ENCODE assay signal across 22 cellular contexts in genomic region chr11:21465920-21466319, GRCh38.
DNase-seq lines count a peak whose midpoint lies in the region; ATAC-seq, FAIRE-seq and TF ChIP-seq lines count a peak whose summit lies in the region.
"Had no signal": no experiment of that assay in that cellular context is flagged by ENCODE, and none has a peak within 500 bp of the region (broad histone marks: within the 10 kb centered on the region; RNA-seq: fewer than 3 reads in every experiment).

No MANE protein-coding gene starts in this region.

- TF ChIP-seq RAD21 in GM12878 (IDR thresholded peaks at IDR 0.05; ENCODE audit: insufficient read depth, low read depth, low read length), result no peak

- peak in 1 of 2 experiments; percentile 14; a peak in 1 of 4 replicates for TF ChIP-seq EP300 in GM12878 (IDR thresholded peaks at IDR 0.05; ENCODE audit: borderline replicate concordance in 1 of 2, control insufficient read depth in 1 of 2, low read depth in 2 of 2, low read length in 2 of 2)

- H3K9me3 Mint-ChIP-seq in glutamatergic neuron (ENCODE audit: unreplicated experiment), result no peaks in the 10 kb centered on the region

- H3K27ac Mint-ChIP-seq in glutamatergic neuron (ENCODE audit: unreplicated experiment), result no peak overlapping the region
- H3K27ac Mint-ChIP-seq: CD4-positive, CD25-positive, alpha-beta regulatory T cell; CD8-positive, alpha-beta T cell; HFFc6 had no signal

- no peak for TF ChIP-seq POLR2A in GM12891 (IDR thresholded peaks at IDR 0.05; ENCODE audit: low read depth, low read length)
- no peak for TF ChIP-seq POLR2A in GM12878 (IDR thresholded peaks at IDR 0.05; ENCODE audit: low read depth, low read length)

- H4K20me1 ChIP-seq in GM12878 (ENCODE audit: control insufficient read depth, insufficient read depth), result no peaks in the 10 kb centered on the region

- no peak overlapping the region for H3K4me3 Mint-ChIP-seq in glutamatergic neuron (ENCODE audit: unreplicated experiment)
- H3K4me3 Mint-ChIP-seq: CD4-positive, CD25-positive, alpha-beta regulatory T cell; CD8-positive, alpha-beta T cell; HFFc6 had no signal

- H3K79me2 ChIP-seq in GM12878 (ENCODE audit: control insufficient read depth, insufficient read depth, low read length), result no peaks in the 10 kb centered on the region

- H3K36me3 Mint-ChIP-seq in glutamatergic neuron (ENCODE audit: unreplicated experiment), result no peaks in the 10 kb centered on the region
- H3K36me3 Mint-ChIP-seq: CD4-positive, CD25-positive, alpha-beta regulatory T cell; CD8-positive, alpha-beta T cell had no signal

- H3K27me3 Mint-ChIP-seq in glutamatergic neuron (ENCODE audit: unreplicated experiment), result no peaks in the 10 kb centered on the region
- H3K27me3 Mint-ChIP-seq: CD4-positive, CD25-positive, alpha-beta regulatory T cell had no signal

- intact Hi-C loops in GM12878 (cut with micrococcal nuclease; ENCODE audit: unreplicated experiment), result no loop called here

- SMC1A ChIA-PET in GM12878 (lab: Charles Lee; ENCODE audit: uncharacterized antibody, unreplicated experiment), result interaction anchor here (0.6 to 2.4 kb wide), 5 partner anchors 8 to 82 kb away, joined by 3 to 6 read pairs (median 3); no protein-coding TSS in a partner anchor

- H3K9me3 ChIP-seq in GM12878 (replicated peaks; ENCODE audit: control insufficient read depth, insufficient read depth, low read length), result no peaks in the 10 kb centered on the region
- H3K9me3 ChIP-seq: A549, Caco-2, HAP-1 had no signal

- no TSS peak for BruUV-seq in GM12878 (replicated peaks; lab: Mats Ljungman, UMichigan)

- H2AFZ ChIP-seq in GM12878 (ENCODE audit: control insufficient read depth, low read depth, low read length), result no peak overlapping the region

- H3K4me3 ChIP-seq in GM12878, result no peak overlapping the region
- H3K4me3 ChIP-seq: A549, HAP-1 had no signal

- H3K9ac ChIP-seq in GM12878 (ENCODE audit: control insufficient read depth, insufficient read depth, low read length), result no peak overlapping the region

- CTCF ChIA-PET in GM12878 (lab: Yijun Ruan, JAX), result interaction anchor here (0.7 to 1.7 kb wide), 3 partner anchors 15 to 142 kb away, joined by 3 to 4 read pairs (median 3); no protein-coding TSS in a partner anchor

- ATAC-seq in GM12878 (peak; percentile 72), foreskin keratinocyte (no peak), HG03175 (IDR thresholded peaks at IDR 0.05; ENCODE audit: unreplicated experiment) (no peak)
- ATAC-seq: A549; CD8-positive, alpha-beta T cell had no signal

- H3K27me3 ChIP-seq in GM12878 (replicated peaks in 1 of 2; ENCODE audit: control insufficient read depth in 2 of 2, insufficient read depth in 2 of 2, low read length in 1 of 2) (no peaks in the 10 kb centered on the region), foreskin keratinocyte (no peaks in the 10 kb centered on the region)

- DNase-seq in GM12891 (ENCODE audit: insufficient read length, low spot score) (no peak), MV-4-11 (lab: John Stamatoyannopoulos, UW) (peak; percentile 34), GM12878 (ENCODE audit: low read depth, low spot score) (no peak), AG08396 (ENCODE audit: low spot score) (no peak), glutamatergic neuron (no peak), foreskin keratinocyte (no peak)
- DNase-seq: 8988T; ACHN; C1 segment of cervical spinal cord; Caco-2; CD4-positive, CD25-positive, alpha-beta regulatory T cell; CD8-positive, alpha-beta T cell; DMS153; DND-41; GOT3; HFFc6 had no signal

- H3K4me2 ChIP-seq in GM12878 (ENCODE audit: control insufficient read depth, insufficient read depth), result no peak overlapping the region

- FAIRE-seq in GM12891 (lab: Jason Lieb, UNC) (no peak), GM12878 (lab: Jason Lieb, UNC) (no peak)
- FAIRE-seq: A549, G401.6, GM18507, H54 had no signal

- no peak overlapping the region for H3K27ac ChIP-seq in GM12878 (ENCODE audit: control insufficient read depth, insufficient read depth)
- H3K27ac ChIP-seq in foreskin keratinocyte, result no peak overlapping the region
- H3K27ac ChIP-seq: A549 had no signal

- no peaks in the 10 kb centered on the region for H3K36me3 ChIP-seq in GM12878 (ENCODE audit: control insufficient read depth in 2 of 2, insufficient read depth in 2 of 2, low read length in 1 of 2)
- H3K36me3 ChIP-seq: HAP-1 had no signal

- no peaks in the 10 kb centered on the region for H3K4me1 Mint-ChIP-seq in glutamatergic neuron (ENCODE audit: low read depth, unreplicated experiment)
- H3K4me1 Mint-ChIP-seq: CD4-positive, CD25-positive, alpha-beta regulatory T cell had no signal

- H3K4me1 ChIP-seq in GM12878 (ENCODE audit: control insufficient read depth, insufficient read depth, low read length) (no peaks in the 10 kb centered on the region), foreskin keratinocyte (no peaks in the 10 kb centered on the region)
- H3K4me1 ChIP-seq: Caco-2, HAP-1 had no signal

- WGBS in GM12878 (ENCODE audit: insufficient coverage, insufficient replicate concordance, low lambda C conversion rate, missing lambda C conversion rate), result 24% methylated on average over 4 of the region's 4 CpGs

- TF ChIP-seq CTCF in GM12878 (IDR thresholded peaks at IDR 0.05 in 2 of 3, conservative IDR thresholded peaks at IDR 0.05 in 1 of 3; ENCODE audit: control insufficient read depth in 2 of 3, extremely low read depth in 1 of 3, insufficient read depth in 1 of 3, low read depth in 3 of 3, low read length in 3 of 3) (no peak), glutamatergic neuron (IDR thresholded peaks at IDR 0.05; ENCODE audit: partially characterized antibody, unreplicated experiment) (no peak), foreskin keratinocyte (conservative IDR thresholded peaks at IDR 0.05) (no peak)

- in situ Hi-C loops in GM12878 (cut with MboI), result no loop called here

- RAD21 ChIA-PET in GM12878 (lab: Charles Lee; ENCODE audit: unreplicated experiment), result interaction anchor here (1.0 to 1.5 kb wide), 3 partner anchors 9 to 261 kb away, joined by 3 to 6 read pairs (median 4); no protein-coding TSS in a partner anchor

- POLR2A ChIA-PET in GM12878 (lab: Charles Lee), result no interaction called here

TF ChIP-seq in GM12891, 5 proteins besides CTCF, POLR2A, EP300 and RAD21:
- no peak for TF ChIP-seq POLR2AphosphoS5 (IDR thresholded peaks at IDR 0.05; ENCODE audit: low read depth, low read length)
- TF ChIP-seq SPI1 (IDR thresholded peaks at IDR 0.05; ENCODE audit: low read depth, low read length), result 0 out of 2 replicates have a peak, but pooled peaks have one; percentile 24

TF ChIP-seq in GM12878, 131 proteins besides CTCF, POLR2A, EP300 and RAD21 (continues in another document):
- no peak for TF ChIP-seq RCOR1 (conservative IDR thresholded peaks at IDR 0.05; ENCODE audit: low read depth, low read length)
- TF ChIP-seq NFXL1 (IDR thresholded peaks at IDR 0.05; ENCODE audit: borderline replicate concordance), result no peak
- no peak for TF ChIP-seq LARP7 (IDR thresholded peaks at IDR 0.05)
- TF ChIP-seq PAX8 (IDR thresholded peaks at IDR 0.05), result no peak
- TF ChIP-seq NBN (IDR thresholded peaks at IDR 0.05), result no peak
- no peak for TF ChIP-seq HCFC1 (IDR thresholded peaks at IDR 0.05; ENCODE audit: low read length)
- TF ChIP-seq, protein P1, sequence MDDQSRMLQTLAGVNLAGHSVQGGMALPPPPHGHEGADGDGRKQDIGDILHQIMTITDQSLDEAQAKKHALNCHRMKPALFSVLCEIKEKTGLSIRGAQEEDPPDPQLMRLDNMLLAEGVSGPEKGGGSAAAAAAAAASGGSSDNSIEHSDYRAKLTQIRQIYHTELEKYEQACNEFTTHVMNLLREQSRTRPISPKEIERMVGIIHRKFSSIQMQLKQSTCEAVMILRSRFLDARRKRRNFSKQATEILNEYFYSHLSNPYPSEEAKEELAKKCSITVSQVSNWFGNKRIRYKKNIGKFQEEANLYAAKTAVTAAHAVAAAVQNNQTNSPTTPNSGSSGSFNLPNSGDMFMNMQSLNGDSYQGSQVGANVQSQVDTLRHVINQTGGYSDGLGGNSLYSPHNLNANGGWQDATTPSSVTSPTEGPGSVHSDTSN (IDR thresholded peaks at IDR 0.05; ENCODE audit: insufficient replicate concordance, low read depth, low read length), result no peak
- TF ChIP-seq, protein P2, sequence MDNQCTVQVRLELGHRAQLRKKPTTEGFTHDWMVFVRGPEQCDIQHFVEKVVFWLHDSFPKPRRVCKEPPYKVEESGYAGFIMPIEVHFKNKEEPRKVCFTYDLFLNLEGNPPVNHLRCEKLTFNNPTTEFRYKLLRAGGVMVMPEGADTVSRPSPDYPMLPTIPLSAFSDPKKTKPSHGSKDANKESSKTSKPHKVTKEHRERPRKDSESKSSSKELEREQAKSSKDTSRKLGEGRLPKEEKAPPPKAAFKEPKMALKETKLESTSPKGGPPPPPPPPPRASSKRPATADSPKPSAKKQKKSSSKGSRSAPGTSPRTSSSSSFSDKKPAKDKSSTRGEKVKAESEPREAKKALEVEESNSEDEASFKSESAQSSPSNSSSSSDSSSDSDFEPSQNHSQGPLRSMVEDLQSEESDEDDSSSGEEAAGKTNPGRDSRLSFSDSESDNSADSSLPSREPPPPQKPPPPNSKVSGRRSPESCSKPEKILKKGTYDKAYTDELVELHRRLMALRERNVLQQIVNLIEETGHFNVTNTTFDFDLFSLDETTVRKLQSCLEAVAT (IDR thresholded peaks at IDR 0.05), result peak; percentile 58; the same call in 1 of the 2 replicates
- TF ChIP-seq CBX5 (IDR thresholded peaks at IDR 0.05; ENCODE audit: low read depth), result no peak
- TF ChIP-seq RBBP5 (conservative IDR thresholded peaks at IDR 0.05), result no peak
- peak; percentile 77 for TF ChIP-seq MTA2 (IDR thresholded peaks at IDR 0.05; ENCODE audit: low read depth)
- peak; percentile 26; the same call in 1 of the 2 replicates for TF ChIP-seq IKZF1 (conservative IDR thresholded peaks at IDR 0.05)
- peak; percentile 35; the same call in 1 of the 2 replicates for TF ChIP-seq BCL11A (IDR thresholded peaks at IDR 0.05; ENCODE audit: low read depth, low read length)
- TF ChIP-seq BHLHE40 (IDR thresholded peaks at IDR 0.05; ENCODE audit: borderline replicate concordance in 1 of 2, low read depth in 2 of 2, low read length in 1 of 2), result peak in 1 of 2 experiments; percentile 24; a peak in 1 of 4 replicates
- peak; percentile 47 for TF ChIP-seq DPF2 (IDR thresholded peaks at IDR 0.05)
- no peak for TF ChIP-seq NRF1 (conservative IDR thresholded peaks at IDR 0.05; ENCODE audit: low read depth, low read length)
- TF ChIP-seq IKZF2 (IDR thresholded peaks at IDR 0.05), result peak; percentile 23 to 45; a peak in 2 of 4 replicates
- no peak for TF ChIP-seq SUZ12 (IDR thresholded peaks at IDR 0.05; ENCODE audit: unreplicated experiment)
- peak; percentile 63; the same call in 1 of the 2 replicates for TF ChIP-seq SPI1 (IDR thresholded peaks at IDR 0.05; ENCODE audit: borderline replicate concordance, insufficient read depth, low read depth, low read length)
- TF ChIP-seq, protein P3, sequence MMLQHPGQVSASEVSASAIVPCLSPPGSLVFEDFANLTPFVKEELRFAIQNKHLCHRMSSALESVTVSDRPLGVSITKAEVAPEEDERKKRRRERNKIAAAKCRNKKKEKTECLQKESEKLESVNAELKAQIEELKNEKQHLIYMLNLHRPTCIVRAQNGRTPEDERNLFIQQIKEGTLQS (IDR thresholded peaks at IDR 0.05; ENCODE audit: borderline replicate concordance, extremely low read depth, low read depth, low read length), result no peak
